Comparison of ENCODE assay signal across 1 cellular context in genomic region chr7:70506463-70506862, GRCh38.
TF ChIP-seq lines count a peak whose summit lies in the region.

No MANE protein-coding gene starts in this region.

TF ChIP-seq in SK-N-SH, 30 proteins besides CTCF, POLR2A, EP300 and RAD21 (continued from another document):
- TF ChIP-seq REST (IDR thresholded peaks at IDR 0.05; ENCODE audit: low read depth, low read length), result no peak
- peak; percentile 83 for TF ChIP-seq CHD2 (IDR thresholded peaks at IDR 0.05; ENCODE audit: low read length, partially characterized antibody)
- TF ChIP-seq GATA2 (CRISPR knock-in tag; IDR thresholded peaks at IDR 0.05), result peak; percentile 90
- TF ChIP-seq GABPA (IDR thresholded peaks at IDR 0.05; ENCODE audit: low read depth), result no peak
- TF ChIP-seq MEF2A (IDR thresholded peaks at IDR 0.05; ENCODE audit: borderline replicate concordance, low read depth), result no peak
- peak; percentile 30; the same call in 1 of the 2 replicates for TF ChIP-seq TCF12 (IDR thresholded peaks at IDR 0.05)
- TF ChIP-seq USF2 (IDR thresholded peaks at IDR 0.05; ENCODE audit: borderline replicate concordance, low read depth, low read length), result no peak
- TF ChIP-seq MAX (IDR thresholded peaks at IDR 0.05; ENCODE audit: low read depth), result 0 out of 2 replicates have a peak, but pooled peaks have one; percentile 20
- TF ChIP-seq RCOR1 (IDR thresholded peaks at IDR 0.05; ENCODE audit: low read length), result peak; percentile 90
- TF ChIP-seq FOSL2 (IDR thresholded peaks at IDR 0.05; ENCODE audit: borderline replicate concordance, low read depth), result no peak
- TF ChIP-seq SIN3A (IDR thresholded peaks at IDR 0.05; ENCODE audit: borderline replicate concordance, low read depth, low read length), result peak; percentile 79; the same call in 1 of the 2 replicates
- TF ChIP-seq NFIC (IDR thresholded peaks at IDR 0.05; ENCODE audit: borderline replicate concordance), result no peak
- peak; percentile 90 for TF ChIP-seq SMC3 (IDR thresholded peaks at IDR 0.05; ENCODE audit: low read depth, low read length)
- TF ChIP-seq FOXM1 (IDR thresholded peaks at IDR 0.05; ENCODE audit: low read depth), result no peak
